1 cellular context compared by ENCODE assay signal in genomic region chr12:69359531-69360347, GRCh38.
TF ChIP-seq lines count a peak whose summit lies in the region.

Gene YEATS4, plus strand, starts transcription at chr12:69359743. Its CDS starts 230 bp downstream, at chr12:69359973.

TF ChIP-seq in HepG2, 621 proteins besides CTCF, POLR2A, EP300 and RAD21 (continued from another document and continues in another):
- TF ChIP-seq ZNF18 (CRISPR knock-in tag; IDR thresholded peaks at IDR 0.05; ENCODE audit: insufficient replicate concordance) (no peak), ZNF235 (CRISPR knock-in tag; IDR thresholded peaks at IDR 0.05; ENCODE audit: borderline replicate concordance) (0 out of 2 replicates have a peak, but pooled peaks have one; percentile 44), SATB2 (CRISPR knock-in tag; IDR thresholded peaks at IDR 0.05) (no peak), PAF1 (CRISPR knock-in tag; IDR thresholded peaks at IDR 0.05) (no peak), MED8 (CRISPR knock-in tag; IDR thresholded peaks at IDR 0.05; ENCODE audit: insufficient replicate concordance) (peak; percentile 88), ZMAT5 (CRISPR knock-in tag; IDR thresholded peaks at IDR 0.05; ENCODE audit: borderline replicate concordance, low read depth) (no peak), DR1 (CRISPR knock-in tag; IDR thresholded peaks at IDR 0.05) (peak; percentile 80; the same call in 1 of the 2 replicates), MYC (CRISPR knock-in tag; IDR thresholded peaks at IDR 0.05; ENCODE audit: borderline replicate concordance) (peak; percentile 91), ARID4A (CRISPR knock-in tag; IDR thresholded peaks at IDR 0.05; ENCODE audit: borderline replicate concordance) (peak; percentile 97), TBL1XR1 (IDR thresholded peaks at IDR 0.05; ENCODE audit: borderline replicate concordance, low read length, partially characterized antibody) (no peak), TARDBP (CRISPR knock-in tag; IDR thresholded peaks at IDR 0.05) (peak; percentile 72), SCMH1 (CRISPR knock-in tag; IDR thresholded peaks at IDR 0.05; ENCODE audit: borderline replicate concordance) (no peak), POGZ (CRISPR knock-in tag; IDR thresholded peaks at IDR 0.05) (peak; percentile 82), CSRNP1 (CRISPR knock-in tag; IDR thresholded peaks at IDR 0.05) (peak; percentile 85; the same call in 1 of the 2 replicates), DBP (CRISPR knock-in tag; IDR thresholded peaks at IDR 0.05; ENCODE audit: not compliant biosample characterization) (no peak), IRF1 (CRISPR knock-in tag; IDR thresholded peaks at IDR 0.05; ENCODE audit: low read depth) (peak; percentile 78; the same call in 1 of the 2 replicates), CREB1 (IDR thresholded peaks at IDR 0.05) (peak; percentile 80), CREB1 (CRISPR knock-in tag; IDR thresholded peaks at IDR 0.05) (peak; percentile 95), ZNF318 (CRISPR knock-in tag; IDR thresholded peaks at IDR 0.05) (peak; percentile 90; the same call in 1 of the 2 replicates), ZNF276 (CRISPR knock-in tag; IDR thresholded peaks at IDR 0.05; ENCODE audit: low read depth) (peak; percentile 76; the same call in 1 of the 2 replicates), ZNF230 (CRISPR knock-in tag; IDR thresholded peaks at IDR 0.05) (peak; percentile 92; the same call in 1 of the 2 replicates), SOX13 (IDR thresholded peaks at IDR 0.05) (no peak), SOX13 (CRISPR knock-in tag; conservative IDR thresholded peaks at IDR 0.05 in 1 of 2, IDR thresholded peaks at IDR 0.05 in 1 of 2) (no peak; a peak in 1 of 4 replicates), GLI4 (CRISPR knock-in tag; IDR thresholded peaks at IDR 0.05; ENCODE audit: borderline replicate concordance) (0 out of 2 replicates have a peak, but pooled peaks have one; percentile 26), SNAI1 (CRISPR knock-in tag; IDR thresholded peaks at IDR 0.05; ENCODE audit: borderline replicate concordance) (peak; percentile 67; the same call in 1 of the 2 replicates), IKZF5 (CRISPR knock-in tag; IDR thresholded peaks at IDR 0.05) (no peak; the same call in none of the 2 replicates), ZNF674 (CRISPR knock-in tag; IDR thresholded peaks at IDR 0.05; ENCODE audit: low read depth) (no peak), ZBTB14 (CRISPR knock-in tag; IDR thresholded peaks at IDR 0.05) (peak; percentile 70; the same call in 1 of the 2 replicates), NCOA5 (CRISPR knock-in tag; IDR thresholded peaks at IDR 0.05) (no peak), ZNF740 (CRISPR knock-in tag; IDR thresholded peaks at IDR 0.05) (no peak)
